Comparison of ENCODE assay signal across 19 cellular contexts in the genomic region with DNA sequence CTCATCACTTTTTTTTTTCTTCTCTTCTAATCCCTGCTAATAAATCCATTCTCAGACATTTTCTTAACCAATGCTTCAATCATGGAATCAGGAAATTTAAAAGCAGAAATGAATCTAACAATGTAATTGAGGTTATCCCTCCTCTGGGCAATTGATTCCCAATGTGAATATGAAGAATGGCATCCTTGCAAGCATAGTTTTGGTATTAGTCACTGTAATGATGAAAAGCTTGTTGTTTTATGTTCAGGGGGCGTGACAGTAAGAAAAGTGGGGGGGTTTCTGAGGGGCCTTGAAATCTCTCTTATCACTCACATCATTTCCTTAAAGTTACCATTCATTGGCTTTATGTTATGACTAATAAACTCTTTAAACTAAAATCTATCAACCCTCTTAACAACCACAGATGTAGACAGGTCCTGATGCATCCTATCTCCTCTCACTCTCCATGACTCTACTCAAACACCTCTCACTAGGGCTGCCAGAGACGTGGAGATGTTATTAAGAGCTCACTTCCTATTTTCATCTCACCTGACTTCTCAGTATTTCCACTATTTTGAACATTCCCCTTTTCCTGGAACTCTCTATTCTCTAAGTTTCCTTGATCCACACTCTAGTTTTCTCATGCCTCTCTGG.
DNase-seq lines count a peak whose midpoint lies in the region; ATAC-seq and TF ChIP-seq lines count a peak whose summit lies in the region.
"Had no signal": no experiment of that assay in that cellular context is flagged by ENCODE, and none has a peak within 500 bp of the region (broad histone marks: within the 10 kb centered on the region; RNA-seq: fewer than 3 reads in every experiment).

No MANE protein-coding gene starts in this region.

- CTCF ChIA-PET in activated naive CD4-positive, alpha-beta T cell treated with anti-CD3 and anti-CD28 coated beads for 36 hours (lab: Charles Lee), result no interaction called here

- intact Hi-C loops in activated naive CD4-positive, alpha-beta T cell treated with anti-CD3 and anti-CD28 coated beads for 36 hours (cut with micrococcal nuclease), result no loop called here

- no peak for TF ChIP-seq CTCF in brain microvascular endothelial cell (IDR thresholded peaks at IDR 0.05; ENCODE audit: low read depth, low read length, missing control alignments)

- H3K9me3 Mint-ChIP-seq in activated T-cell treated with anti-CD3 and anti-CD28 coated beads, Interleukin-2, amount 50 U/mL, for 24 hours, result peaks cover 9% of the 10 kb centered on the region
- peaks cover 15% of the 10 kb centered on the region for H3K9me3 Mint-ChIP-seq in activated naive CD4-positive, alpha-beta T cell treated with anti-CD3 and anti-CD28 coated beads for 36 hours

- DNase-seq in COLO829 (ENCODE audit: low spot score), result peak; percentile 48
- peak; percentile 80 for DNase-seq in LHCN-M2 (ENCODE audit: low read depth)
- peak; percentile 84 for DNase-seq in brain microvascular endothelial cell
- peak; percentile 94 for DNase-seq in kidney glomerular epithelial cell (lab: John Stamatoyannopoulos, UW)
- no peak for DNase-seq in activated T-cell treated with anti-CD3 and anti-CD28 coated beads, Interleukin-2, amount 50 U/mL, for 24 hours
- DNase-seq in activated naive CD4-positive, alpha-beta T cell treated with anti-CD3 and anti-CD28 coated beads for 36 hours, result no peak
- DNase-seq: activated CD4-positive, CD25-positive, alpha-beta regulatory T cell; activated T-cell treated with anti-CD3 and anti-CD28 coated beads, Interleukin-2, amount 50 U/mL, for 1 hour; anterior cingulate cortex; NCI-H1694 treated with DMSO at 0.1 percent for 48 hours; NCI-H748 treated with DMSO at 0.1 percent for 48 hours; SIG-M5; stimulated activated CD4-positive, alpha-beta T cell treated with anti-CD3 and anti-CD28 coated beads, Interleukin-4, amount 100 ng/mL, for 1 hour; stimulated activated naive B cell treated with anti-CD40 and anti-IgM and Interleukin-4, amounts not matched to agents 10 μg/mL and 1 μg/mL and 100 μg/mL, for 72 hours had no signal

- in situ Hi-C loops in brain microvascular endothelial cell (cut with HindIII; ENCODE audit: low pct_ligation_motif_present, low sequenced_read_pairs), result no loop called here

- no peak overlapping the region for H3K27ac Mint-ChIP-seq in activated T-cell treated with anti-CD3 and anti-CD28 coated beads, Interleukin-2, amount 50 U/mL, for 24 hours
- H3K27ac Mint-ChIP-seq in activated naive CD4-positive, alpha-beta T cell treated with anti-CD3 and anti-CD28 coated beads for 36 hours, result no peak overlapping the region
- H3K27ac Mint-ChIP-seq: B cell; stimulated activated naive B cell treated with anti-CD40 and anti-IgM and Interleukin-4, amounts not matched to agents 10 μg/mL and 1 μg/mL and 100 μg/mL, for 72 hours had no signal

- H3K4me3 Mint-ChIP-seq in activated T-cell treated with anti-CD3 and anti-CD28 coated beads, Interleukin-2, amount 50 U/mL, for 24 hours, result no peak overlapping the region
- H3K4me3 Mint-ChIP-seq in activated naive CD4-positive, alpha-beta T cell treated with anti-CD3 and anti-CD28 coated beads for 36 hours, result no peak overlapping the region
- H3K4me3 Mint-ChIP-seq: B cell; stimulated activated naive B cell treated with anti-CD40 and anti-IgM and Interleukin-4, amounts not matched to agents 10 μg/mL and 1 μg/mL and 100 μg/mL, for 72 hours had no signal

- H3K27me3 Mint-ChIP-seq in activated T-cell treated with anti-CD3 and anti-CD28 coated beads, Interleukin-2, amount 50 U/mL, for 24 hours, result no peaks in the 10 kb centered on the region
- no peaks in the 10 kb centered on the region for H3K27me3 Mint-ChIP-seq in activated naive CD4-positive, alpha-beta T cell treated with anti-CD3 and anti-CD28 coated beads for 36 hours (ENCODE audit: low read depth)
- H3K27me3 Mint-ChIP-seq: B cell; stimulated activated naive B cell treated with anti-CD40 and anti-IgM and Interleukin-4, amounts not matched to agents 10 μg/mL and 1 μg/mL and 100 μg/mL, for 72 hours had no signal

- no peaks in the 10 kb centered on the region for H3K4me1 Mint-ChIP-seq in activated T-cell treated with anti-CD3 and anti-CD28 coated beads, Interleukin-2, amount 50 U/mL, for 24 hours (ENCODE audit: low read depth)
- H3K4me1 Mint-ChIP-seq in activated naive CD4-positive, alpha-beta T cell treated with anti-CD3 and anti-CD28 coated beads for 36 hours (ENCODE audit: low read depth), result no peaks in the 10 kb centered on the region
- H3K4me1 Mint-ChIP-seq: B cell; stimulated activated naive B cell treated with anti-CD40 and anti-IgM and Interleukin-4, amounts not matched to agents 10 μg/mL and 1 μg/mL and 100 μg/mL, for 72 hours had no signal

- no peaks in the 10 kb centered on the region for H3K27me3 ChIP-seq in brain microvascular endothelial cell (replicated peaks)

- no peaks in the 10 kb centered on the region for H3K36me3 ChIP-seq in brain microvascular endothelial cell (replicated peaks)
- H3K36me3 ChIP-seq: HAP-1, prostate gland had no signal

- no peak overlapping the region for H3K4me3 ChIP-seq in brain microvascular endothelial cell (ENCODE audit: low read depth, low read length)
- H3K4me3 ChIP-seq: HAP-1, prostate gland had no signal

- peak overlapping the region; percentile 85 for H3K27ac ChIP-seq in brain microvascular endothelial cell
- H3K27ac ChIP-seq: prostate gland had no signal

- H3K36me3 Mint-ChIP-seq in activated T-cell treated with anti-CD3 and anti-CD28 coated beads, Interleukin-2, amount 50 U/mL, for 24 hours (ENCODE audit: low read depth), result no peaks in the 10 kb centered on the region
- H3K36me3 Mint-ChIP-seq in activated naive CD4-positive, alpha-beta T cell treated with anti-CD3 and anti-CD28 coated beads for 36 hours (ENCODE audit: low read depth), result no peaks in the 10 kb centered on the region
- H3K36me3 Mint-ChIP-seq: stimulated activated naive B cell treated with anti-CD40 and anti-IgM and Interleukin-4, amounts not matched to agents 10 μg/mL and 1 μg/mL and 100 μg/mL, for 72 hours had no signal

- no peak for ATAC-seq in GM18520 (IDR thresholded peaks at IDR 0.05; ENCODE audit: unreplicated experiment)
- no peak for ATAC-seq in HG03565 (IDR thresholded peaks at IDR 0.05; ENCODE audit: unreplicated experiment)
- ATAC-seq: stimulated activated naive B cell treated with anti-CD40 and anti-IgM and Interleukin-4, amounts not matched to agents 10 μg/mL and 1 μg/mL and 100 μg/mL, for 72 hours had no signal

Comparison
In these comparisons a context has a peak if more than half of its experiments do, and no peak if none do; other contexts are left out.
1. DNase-seq: peak in COLO829 (single experiment), LHCN-M2 (single experiment), brain microvascular endothelial cell (single experiment) and kidney glomerular epithelial cell (single experiment); none in activated T-cell treated with anti-CD3 and anti-CD28 coated beads, Interleukin-2, amount 50 U/mL, for 24 hours (single experiment) and activated naive CD4-positive, alpha-beta T cell treated with anti-CD3 and anti-CD28 coated beads for 36 hours (single experiment).